2 cellular contexts compared by ENCODE assay signal in genomic region chr17:68015081-68015723, GRCh38.
TF ChIP-seq lines count a peak whose summit lies in the region.

No MANE protein-coding gene starts in this region.

TF ChIP-seq in A549, 52 proteins besides CTCF, POLR2A, EP300 and RAD21:
- no peak for TF ChIP-seq RFX5 (IDR thresholded peaks at IDR 0.05)
- TF ChIP-seq BHLHE40 (IDR thresholded peaks at IDR 0.05; ENCODE audit: low read depth, low read length), result no peak
- TF ChIP-seq SREBF2 (IDR thresholded peaks at IDR 0.05), result no peak
- TF ChIP-seq ZC3H11A (IDR thresholded peaks at IDR 0.05), result no peak
- TF ChIP-seq ATOH8 (CRISPR knock-in tag; IDR thresholded peaks at IDR 0.05; ENCODE audit: low read depth), result no peak
- TF ChIP-seq SMC3 (IDR thresholded peaks at IDR 0.05), result no peak
- no peak for TF ChIP-seq PHF8 (IDR thresholded peaks at IDR 0.05; ENCODE audit: borderline replicate concordance, low read depth)
- TF ChIP-seq ELK1 (IDR thresholded peaks at IDR 0.05; ENCODE audit: low read depth, low read length), result no peak
- TF ChIP-seq CEBPB (IDR thresholded peaks at IDR 0.05), result no peak
- no peak for TF ChIP-seq ZNF302 (CRISPR knock-in tag; IDR thresholded peaks at IDR 0.05)

TF ChIP-seq in IMR-90, 13 proteins besides CTCF, POLR2A, EP300 and RAD21:
- TF ChIP-seq USF2 (IDR thresholded peaks at IDR 0.05; ENCODE audit: low read depth, low read length) (no peak), SMC3 (IDR thresholded peaks at IDR 0.05; ENCODE audit: low read depth, low read length) (no peak), BHLHE40 (IDR thresholded peaks at IDR 0.05; ENCODE audit: low read depth, low read length) (no peak), MAFK (IDR thresholded peaks at IDR 0.05; ENCODE audit: low read depth, low read length) (no peak), RCOR1 (IDR thresholded peaks at IDR 0.05; ENCODE audit: insufficient replicate concordance, low read length) (no peak), MAZ (IDR thresholded peaks at IDR 0.05; ENCODE audit: borderline replicate concordance, low read depth, low read length) (no peak), NFE2L2 (IDR thresholded peaks at IDR 0.05; ENCODE audit: low read depth, low read length) (no peak), CEBPB (IDR thresholded peaks at IDR 0.05; ENCODE audit: low read depth, low read length) (no peak), FOS (IDR thresholded peaks at IDR 0.05; ENCODE audit: low read depth, low read length) (no peak), MXI1 (IDR thresholded peaks at IDR 0.05; ENCODE audit: borderline replicate concordance, low read depth, low read length) (no peak), ELK1 (IDR thresholded peaks at IDR 0.05; ENCODE audit: borderline replicate concordance, low read depth, low read length) (no peak), CHD1 (IDR thresholded peaks at IDR 0.05; ENCODE audit: low read depth, low read length) (no peak), RFX5 (IDR thresholded peaks at IDR 0.05; ENCODE audit: low read depth, low read length) (no peak)
